ENCODE assay signal across 8 cellular contexts in the genomic region with DNA sequence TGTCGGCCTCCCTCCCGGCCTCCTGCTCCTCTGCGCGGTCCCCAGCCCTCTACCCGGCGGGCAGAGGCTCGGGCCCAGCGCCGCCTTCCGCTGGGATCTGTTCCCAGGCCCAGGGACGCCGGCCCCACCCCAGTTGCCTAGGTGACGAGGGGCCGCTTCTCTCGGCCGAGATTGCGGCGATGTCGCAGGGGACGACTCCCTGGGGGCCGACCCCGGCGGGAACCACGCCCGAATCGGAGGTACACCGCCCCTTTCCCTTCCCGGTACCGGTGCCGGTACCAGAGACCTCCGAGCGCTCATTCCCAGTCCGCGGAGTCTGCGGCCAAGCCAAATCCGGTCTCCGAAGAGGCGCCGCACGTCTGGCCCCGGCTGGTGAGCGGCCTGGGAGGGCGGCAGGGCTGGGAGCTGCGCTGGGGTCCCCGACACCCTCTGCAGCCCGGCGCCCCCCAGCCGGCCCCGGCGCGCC. TPM values are rescaled to one million over a fixed set of nuclear protein-coding genes. Genes with fewer than 3 reads are reported as not detected.
A peak's percentile ranks its signal among the peaks of the same experiment; 100 is the strongest.
DNase-seq lines count a peak whose midpoint lies in the region; ATAC-seq and TF ChIP-seq lines count a peak whose summit lies in the region.

A gene with protein sequence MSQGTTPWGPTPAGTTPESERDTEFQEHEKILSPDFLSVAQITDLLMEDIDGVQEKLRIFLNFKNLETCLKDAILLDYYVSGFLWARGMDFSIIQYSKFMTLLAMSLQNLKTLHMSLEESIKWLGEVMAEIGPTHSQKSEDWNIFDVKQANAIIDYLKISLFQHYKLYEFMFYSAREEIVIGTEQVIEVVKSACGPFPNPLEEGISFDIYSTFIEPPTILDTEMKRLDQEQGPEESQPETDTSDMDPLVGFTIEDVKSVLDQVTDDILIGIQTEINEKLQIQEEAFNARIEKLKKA (plus strand): TSS at position 136 of the 466 bp plus-strand sequence. CDS start 44 bp downstream, at position 180.

- 8% methylated on average over 9 of the region's 51 CpGs for WGBS in right lobe of liver (ENCODE audit: insufficient coverage, low coverage, low lambda C conversion rate, missing lambda C conversion rate)
- WGBS in suprapubic skin = under 1% methylated on average over 37 of the region's 51 CpGs

- peak within 1 kb of the TSS; percentile 73 for H3K4me3 Mint-ChIP-seq in Calu3 (ENCODE audit: low read depth, unreplicated experiment)

- TF ChIP-seq EP300 in suprapubic skin (IDR thresholded peaks at IDR 0.05) = no peak

- TF ChIP-seq POLR2A in right lobe of liver (IDR thresholded peaks at IDR 0.05) = no peak
- no peak for TF ChIP-seq POLR2A in suprapubic skin (IDR thresholded peaks at IDR 0.05)

- H3K9me3 ChIP-seq in endocrine pancreas (ENCODE audit: control insufficient read depth, low read length) (no peaks in the 10 kb centered on the region), right lobe of liver (no peaks in the 10 kb centered on the region), suprapubic skin (no peaks in the 10 kb centered on the region)

- DNase-seq in Calu3 = peak; percentile 83
- DNase-seq in NCI-H345 treated with DMSO at 0.1 percent for 48 hours (lab: John Stamatoyannopoulos, UW; ENCODE audit: unreplicated experiment) = peak; percentile 36
- peak; percentile 54 to 63 (median 55) for DNase-seq in right lobe of liver
- peak in 1 of 2 donors; percentile 67 for DNase-seq in suprapubic skin (ENCODE audit: low spot score in 2 of 2)
- DNase-seq in SW 1271 (lab: John Stamatoyannopoulos, UW) = no peak

- peaks cover 7% of the 10 kb centered on the region for H3K4me1 Mint-ChIP-seq in Calu3 (ENCODE audit: low read depth, unreplicated experiment)

- peaks cover 19% of the 10 kb centered on the region for H3K4me1 ChIP-seq in endocrine pancreas (ENCODE audit: control insufficient read depth, insufficient read depth, low read length)
- H3K4me1 ChIP-seq in right lobe of liver = no peaks in the 10 kb centered on the region
- H3K4me1 ChIP-seq in suprapubic skin = peaks cover 16% of the 10 kb centered on the region

- H3K9me3 Mint-ChIP-seq in Calu3 (ENCODE audit: low read depth, unreplicated experiment) = no peaks in the 10 kb centered on the region

- H3K4me3 ChIP-seq in endocrine pancreas (ENCODE audit: control insufficient read depth, insufficient read depth, low read length) (peak within 1 kb of the TSS; percentile 85), right lobe of liver (peak within 1 kb of the TSS; percentile 32 to 50 (median 41)), suprapubic skin (peak within 1 kb of the TSS; percentile 66)

- intact Hi-C loops in Calu3 (cut with micrococcal nuclease; ENCODE audit: unreplicated experiment) (no loop called here), right lobe of liver (cut with DNase I) (no loop called here)

- H3K36me3 ChIP-seq in endocrine pancreas (ENCODE audit: control insufficient read depth, insufficient read depth, low read length) (no peaks in the 10 kb centered on the region), right lobe of liver (no peaks in the 10 kb centered on the region), suprapubic skin (no peaks in the 10 kb centered on the region)

- CTCF ChIA-PET in Calu3 (lab: Charles Lee) = interaction anchor here (2.4 kb wide), 1 partner anchor 9 kb away, joined by 6 read pairs; no protein-coding TSS in a partner anchor

- no peak within 1 kb of the TSS for H3K27ac Mint-ChIP-seq in Calu3 (ENCODE audit: unreplicated experiment)

- TF ChIP-seq CTCF in Calu3 (IDR thresholded peaks at IDR 0.05; ENCODE audit: unreplicated experiment) (no peak), right lobe of liver (IDR thresholded peaks at IDR 0.05) (peak in 2 of 4 donors; percentile 11 to 14), suprapubic skin (IDR thresholded peaks at IDR 0.05) (no peak)

- peaks cover 9% of the 10 kb centered on the region for H3K36me3 Mint-ChIP-seq in Calu3 (ENCODE audit: insufficient read depth, unreplicated experiment)

- H3K27me3 ChIP-seq in endocrine pancreas (ENCODE audit: control insufficient read depth, insufficient read depth, low read length) (no peaks in the 10 kb centered on the region), right lobe of liver (no peaks in the 10 kb centered on the region), suprapubic skin (no peaks in the 10 kb centered on the region)

- H3K27me3 Mint-ChIP-seq in Calu3 (ENCODE audit: unreplicated experiment) = no peaks in the 10 kb centered on the region

- H3K27ac ChIP-seq in right lobe of liver (peak within 1 kb of the TSS in 1 of 3 donors; percentile 38), suprapubic skin (no peak within 1 kb of the TSS)

- H3K9ac ChIP-seq in endocrine pancreas (ENCODE audit: control insufficient read depth, insufficient read depth, low read length) = peak within 1 kb of the TSS; percentile 66

- peak; percentile 81 to 92 (median 90) for ATAC-seq in right lobe of liver
- no peak for ATAC-seq in HG03280 (IDR thresholded peaks at IDR 0.05; ENCODE audit: unreplicated experiment)
- no peak for ATAC-seq in GM21786 (IDR thresholded peaks at IDR 0.05; ENCODE audit: unreplicated experiment)

- BruUV-seq in Calu3 (replicated peaks; lab: Mats Ljungman, UMichigan) = no TSS peak

RNA-seq across cellular contexts. Expression of the gene that starts here (rescaled TPM):
- not detected in 2 replicates for total RNA-seq in Calu3 (2022)
- total RNA-seq in right lobe of liver = not detected
- total RNA-seq in suprapubic skin = not detected

Comparison
In these comparisons a context has a peak if more than half of its experiments do, and no peak if none do; other contexts are left out.
1. Peak in DNase-seq in Calu3; RNA of the gene not detected or under 1 TPM.
2. Peak in DNase-seq, ATAC-seq and H3K4me3 ChIP-seq in right lobe of liver; RNA of the gene not detected or under 1 TPM.